In genomic region chr2:50551868-50552267, GRCh38 we compare ENCODE assay signal across 27 cellular contexts.
"Had no signal": no experiment of that assay in that cellular context is flagged by ENCODE, and none has a peak within 500 bp of the region (broad histone marks: within the 10 kb centered on the region; RNA-seq: fewer than 3 reads in every experiment).

No MANE protein-coding gene starts in this region.

- H3K27me3 ChIP-seq: adrenal gland, body of pancreas, dorsolateral prefrontal cortex, heart right ventricle had no signal

- H3K36me3 ChIP-seq: adrenal gland, heart right ventricle had no signal

- ATAC-seq: activated CD4-positive, CD25-positive, alpha-beta regulatory T cell treated with anti-CD3 and anti-CD28 coated beads, Interleukin-2, amount 50 U/mL, for 24 hours; activated CD8-positive, alpha-beta T cell treated with anti-CD3 and anti-CD28 coated beads for 36 hours; activated naive CD8-positive, alpha-beta T cell treated with anti-CD3 and anti-CD28 coated beads, Interleukin-2, amount 50 U/mL, for 24 hours; body of pancreas; esophagus mucosa had no signal

- DNase-seq: activated B cell treated with CpG ODN at 0.5 μM for 24 hours; activated CD4-positive, alpha-beta T cell treated with anti-CD3 and anti-CD28 coated beads for 48 hours; activated CD4-positive, alpha-beta T cell treated with anti-CD3 and anti-CD28 coated beads, Interleukin-2, amount 50 U/mL, for 1 hour; activated CD4-positive, alpha-beta T cell treated with anti-CD3 and anti-CD28 coated beads, Interleukin-2, amount 50 U/mL, for 48 hours; activated CD8-positive, alpha-beta memory T cell treated with anti-CD3 and anti-CD28 coated beads for 24 hours; activated CD8-positive, alpha-beta memory T cell treated with anti-CD3 and anti-CD28 coated beads, Interleukin-2, amount 50 U/mL, for 4 hours; activated CD8-positive, alpha-beta T cell treated with anti-CD3 and anti-CD28 coated beads for 36 hours; activated effector memory CD4-positive, alpha-beta T cell treated with anti-CD3 and anti-CD28 coated beads, Interleukin-2, amount 50 U/mL, for 16 hours; activated naive CD4-positive, alpha-beta T cell treated with anti-CD3 and anti-CD28 coated beads for 36 hours; activated naive CD8-positive, alpha-beta T cell treated with anti-CD3 and anti-CD28 coated beads for 36 hours; activated naive CD8-positive, alpha-beta T cell treated with anti-CD3 and anti-CD28 coated beads, Interleukin-2, amount 50 U/mL, for 24 hours; activated T-cell treated with anti-CD3 and anti-CD28 coated beads, Interleukin-2, amount 50 U/mL, for 1 hour; activated T-cell treated with anti-CD3 and anti-CD28 coated beads, Interleukin-2, amount 50 U/mL, for 48 hours; adrenal gland; amygdala; aorta; body of pancreas; dorsolateral prefrontal cortex; effector memory CD4-positive, alpha-beta T cell; endodermal cell; foreskin fibroblast; heart right ventricle; T-helper 2 cell had no signal

- H3K4me1 ChIP-seq: adrenal gland, body of pancreas had no signal

- H3K4me3 ChIP-seq: adrenal gland, body of pancreas, coronary artery, dorsolateral prefrontal cortex, heart right ventricle had no signal

- H3K27ac ChIP-seq: adrenal gland, body of pancreas, coronary artery, dorsolateral prefrontal cortex, heart right ventricle had no signal

- H3K9me3 ChIP-seq: adrenal gland, body of pancreas, heart right ventricle had no signal

- FAIRE-seq: frontal cortex had no signal
